In genomic region chr4:48896845-48897244, GRCh38 we compare ENCODE assay signal across 21 cellular contexts. TPM values are rescaled to one million over a fixed set of nuclear protein-coding genes. Genes with fewer than 3 reads are reported as not detected.
DNase-seq lines count a peak whose midpoint lies in the region; ATAC-seq and TF ChIP-seq lines count a peak whose summit lies in the region.
"Had no signal": no experiment of that assay in that cellular context is flagged by ENCODE, and none has a peak within 500 bp of the region (broad histone marks: within the 10 kb centered on the region; RNA-seq: fewer than 3 reads in every experiment).

No MANE protein-coding gene starts in this region.

- peaks cover 13 to 26% (median 22%) of the 10 kb centered on the region in 4 donors for H3K4me1 Mint-ChIP-seq in CD4-positive, alpha-beta memory T cell

- H3K9me3 ChIP-seq in CD4-positive, alpha-beta memory T cell (ENCODE audit: control insufficient read depth in 1 of 2, low read length in 2 of 2): no peaks in the 10 kb centered on the region
- H3K9me3 ChIP-seq: body of pancreas, Peyer's patch, prostate gland, SK-N-SH, uterus had no signal

- peaks cover 51% of the 10 kb centered on the region for H3K36me3 ChIP-seq in CD4-positive, alpha-beta memory T cell (ENCODE audit: insufficient read depth, low read length)
- H3K36me3 ChIP-seq: prostate gland, uterus had no signal

- no peak overlapping the region for H3K27ac ChIP-seq in CD4-positive, alpha-beta memory T cell (ENCODE audit: low read depth, low read length)
- H3K27ac ChIP-seq: body of pancreas, Peyer's patch, prostate gland, uterus had no signal

- in situ Hi-C loops in GM13977 (cut with MboI; ENCODE audit: low pct_unique_long_range_greater_than_20kb, low sequenced_read_pairs, unreplicated experiment): no loop called here

- CTCF ChIA-PET in CD4-positive, alpha-beta memory T cell (lab: Charles Lee; ENCODE audit: partially characterized antibody): interaction anchor here (0.7 to 1.1 kb wide), 2 partner anchors 116 to 318 kb away, joined by 3 read pairs; no protein-coding TSS in a partner anchor

- no peak overlapping the region for H3K4me3 ChIP-seq in CD4-positive, alpha-beta memory T cell (ENCODE audit: low read length in 2 of 2)
- H3K4me3 ChIP-seq: body of pancreas, Peyer's patch, prostate gland, uterus had no signal

- no peak overlapping the region for H3K4me3 Mint-ChIP-seq in CD4-positive, alpha-beta memory T cell
- H3K4me3 Mint-ChIP-seq: activated naive CD8-positive, alpha-beta T cell treated with anti-CD3 and anti-CD28 coated beads, Interleukin-2, amount 10 ng/mL, durations not matched to agents 7 days and 5 days; activated T-cell treated with anti-CD3 and anti-CD28 coated beads, Interleukin-2, amount 50 U/mL, for 4 hours; nephron progenitor cell had no signal

- ATAC-seq in GM19452 (IDR thresholded peaks at IDR 0.05; ENCODE audit: unreplicated experiment): no peak
- ATAC-seq: activated T-cell treated with anti-CD3 and anti-CD28 coated beads, Interleukin-2, amount 50 U/mL, for 4 hours; body of pancreas had no signal

- H3K27ac Mint-ChIP-seq in CD4-positive, alpha-beta memory T cell: peak overlapping the region in 4 of 7 donors; percentile 13 to 47 (median 32)
- H3K27ac Mint-ChIP-seq: activated naive CD8-positive, alpha-beta T cell treated with anti-CD3 and anti-CD28 coated beads, Interleukin-2, amount 10 ng/mL, durations not matched to agents 7 days and 5 days; nephron progenitor cell had no signal

- no peaks in the 10 kb centered on the region for H3K27me3 Mint-ChIP-seq in CD4-positive, alpha-beta memory T cell
- H3K27me3 Mint-ChIP-seq: activated naive CD8-positive, alpha-beta T cell treated with anti-CD3 and anti-CD28 coated beads, Interleukin-2, amount 10 ng/mL, durations not matched to agents 7 days and 5 days had no signal

- H3K27me3 ChIP-seq in CD4-positive, alpha-beta memory T cell (ENCODE audit: insufficient read depth, low read length): no peaks in the 10 kb centered on the region
- H3K27me3 ChIP-seq: body of pancreas, Peyer's patch, uterus had no signal

- POLR2A ChIA-PET in CD4-positive, alpha-beta memory T cell (lab: Charles Lee; ENCODE audit: partially characterized antibody): interaction anchor here (1.2 kb wide), 1 partner anchor 10 kb away, joined by 3 read pairs; the partner anchor contains the start of gene OCIAD2

- no peaks in the 10 kb centered on the region for H3K9me3 Mint-ChIP-seq in CD4-positive, alpha-beta memory T cell
- H3K9me3 Mint-ChIP-seq: activated naive CD8-positive, alpha-beta T cell treated with anti-CD3 and anti-CD28 coated beads, Interleukin-2, amount 10 ng/mL, durations not matched to agents 7 days and 5 days; activated T-cell treated with anti-CD3 and anti-CD28 coated beads, Interleukin-2, amount 50 U/mL, for 4 hours; nephron progenitor cell had no signal

- peaks cover 75 to 88% of the 10 kb centered on the region in 2 donors for H3K36me3 Mint-ChIP-seq in CD4-positive, alpha-beta memory T cell

- no peak for DNase-seq in CD4-positive, alpha-beta memory T cell
- DNase-seq in GM13977 (ENCODE audit: low spot score) (no peak), OCI-M1 (lab: John Stamatoyannopoulos, UW) (peak; percentile 25), globus pallidus (ENCODE audit: low spot score) (peak; percentile 64), iPS-NIHi11 (ENCODE audit: low spot score) (no peak)
- no peak for DNase-seq in activated effector memory CD4-positive, alpha-beta T cell treated with anti-CD3 and anti-CD28 coated beads, Interleukin-2, amount 50 U/mL, for 16 hours
- DNase-seq: activated naive CD8-positive, alpha-beta T cell treated with anti-CD3 and anti-CD28 coated beads, Interleukin-2, amount 10 ng/mL, durations not matched to agents 7 days and 5 days; activated T-cell treated with anti-CD3 and anti-CD28 coated beads, Interleukin-2, amount 50 U/mL, for 4 hours; AML-193; body of pancreas; GF-D8; kidney glomerular epithelial cell; NCI-H1092; NCI-H510A treated with DMSO at 0.1 percent for 48 hours; nephron progenitor cell; Peyer's patch; SK-N-SH; stimulated activated CD4-positive, alpha-beta T cell treated with anti-CD3 and anti-CD28 coated beads, Interleukin-4, amount 100 ng/mL, for 4 hours; uterus had no signal

- intact Hi-C loops in CD4-positive, alpha-beta memory T cell (cut with micrococcal nuclease): no loop called here

- TF ChIP-seq CTCF in GM13977 (IDR thresholded peaks at IDR 0.05; ENCODE audit: extremely low read depth, insufficient read depth, missing control alignments): peak; percentile 8

- H3K4me1 ChIP-seq in CD4-positive, alpha-beta memory T cell (ENCODE audit: insufficient read depth, low read length): peaks cover 8% of the 10 kb centered on the region
- H3K4me1 ChIP-seq: body of pancreas, Peyer's patch, prostate gland, uterus had no signal

RNA-seq across cellular contexts. Expression of gene OCIAD2, which starts 9.7 kb away (rescaled TPM):
- total RNA-seq in CD4-positive, alpha-beta memory T cell: 100 to 1,000 TPM; 102 to 108 TPM
- 100 to 1,000 TPM; 192 to 245 TPM for polyA plus RNA-seq in CD4-positive, alpha-beta memory T cell

Comparison
In these comparisons a context has a peak if more than half of its experiments do, and no peak if none do; other contexts are left out.
1. DNase-seq: peak in OCI-M1 (single experiment) and globus pallidus (single experiment); none in CD4-positive, alpha-beta memory T cell (0 of 5), GM13977 (single experiment), activated effector memory CD4-positive, alpha-beta T cell treated with anti-CD3 and anti-CD28 coated beads, Interleukin-2, amount 50 U/mL, for 16 hours (single experiment) and iPS-NIHi11 (single experiment).